In the genomic region with DNA sequence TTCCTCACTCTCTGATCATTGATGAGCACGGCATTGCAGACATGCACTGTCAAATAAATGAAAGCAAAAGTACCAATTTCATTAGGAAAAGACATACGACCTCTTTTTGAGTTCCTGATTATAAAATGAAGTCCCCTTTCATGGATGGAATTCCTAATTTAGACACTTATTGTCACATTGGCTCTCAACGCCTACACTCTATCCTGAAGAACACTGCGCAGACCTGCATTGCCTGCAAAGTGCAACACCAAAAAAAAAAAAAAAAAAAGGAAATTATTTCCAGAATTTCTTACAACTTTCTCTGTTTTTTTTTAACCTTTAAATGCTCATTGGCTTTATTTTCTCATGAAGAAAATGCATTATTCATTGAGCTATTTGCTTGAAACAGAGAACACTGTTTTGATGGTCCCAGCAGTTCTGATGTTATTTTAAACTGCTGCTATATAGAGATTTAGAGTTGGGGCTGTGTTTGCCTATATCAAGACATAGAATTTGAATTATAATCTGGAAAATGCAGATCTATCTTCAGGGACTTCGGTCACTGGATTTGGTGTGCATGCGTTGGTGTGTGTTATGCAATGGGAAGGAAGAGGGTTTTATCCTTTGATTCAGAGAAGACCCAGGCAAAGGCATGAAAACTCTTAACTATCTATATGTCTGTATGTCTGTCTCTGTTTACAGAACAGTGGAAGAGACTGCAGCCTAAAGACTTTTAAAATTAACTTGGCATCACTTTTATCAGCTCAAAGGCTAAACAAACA, we compare ENCODE assay signal across 1 cellular context.
TF ChIP-seq lines count a peak whose summit lies in the region.

No MANE protein-coding gene starts in this region.

TF ChIP-seq in K562, 482 proteins besides CTCF, POLR2A, EP300 and RAD21 (continued from another document):
- TF ChIP-seq, protein P1, sequence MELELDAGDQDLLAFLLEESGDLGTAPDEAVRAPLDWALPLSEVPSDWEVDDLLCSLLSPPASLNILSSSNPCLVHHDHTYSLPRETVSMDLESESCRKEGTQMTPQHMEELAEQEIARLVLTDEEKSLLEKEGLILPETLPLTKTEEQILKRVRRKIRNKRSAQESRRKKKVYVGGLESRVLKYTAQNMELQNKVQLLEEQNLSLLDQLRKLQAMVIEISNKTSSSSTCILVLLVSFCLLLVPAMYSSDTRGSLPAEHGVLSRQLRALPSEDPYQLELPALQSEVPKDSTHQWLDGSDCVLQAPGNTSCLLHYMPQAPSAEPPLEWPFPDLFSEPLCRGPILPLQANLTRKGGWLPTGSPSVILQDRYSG (tag; conservative IDR thresholded peaks at IDR 0.05; ENCODE audit: low read depth) = no peak
- TF ChIP-seq CREB3L1 (IDR thresholded peaks at IDR 0.05; ENCODE audit: borderline replicate concordance, low read depth) (no peak), SETDB1 (IDR thresholded peaks at IDR 0.05; ENCODE audit: low read length) (no peak)
TF ChIP-seq in K562: peak in this region for 0.
